In the genomic region with DNA sequence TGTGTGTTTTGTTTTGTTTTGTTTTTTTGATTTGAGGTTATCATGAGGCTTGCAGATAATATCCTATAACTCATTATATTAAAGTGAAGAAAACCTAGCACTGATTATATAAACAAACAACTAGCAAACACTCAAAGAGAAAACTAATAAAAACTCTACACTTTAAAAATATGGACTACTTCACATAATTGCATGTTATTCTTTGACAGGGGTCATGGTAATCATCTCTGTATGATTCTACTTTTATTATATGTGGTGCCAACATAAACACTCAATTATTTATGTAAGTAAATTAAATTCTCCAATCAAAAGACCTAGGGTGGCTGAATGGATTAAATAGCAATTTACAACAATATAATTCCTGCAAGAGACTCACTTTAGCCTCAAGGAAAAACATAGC, we compare ENCODE assay signal across 23 cellular contexts. TPM values are rescaled to one million over a fixed set of nuclear protein-coding genes. Genes with fewer than 3 reads are reported as not detected.
"Had no signal": no experiment of that assay in that cellular context is flagged by ENCODE, and none has a peak within 500 bp of the region (broad histone marks: within the 10 kb centered on the region; RNA-seq: fewer than 3 reads in every experiment).

No MANE protein-coding gene starts in this region.

- H3K4me1 ChIP-seq: colonic mucosa, foreskin keratinocyte, prostate gland, sigmoid colon, transverse colon, upper lobe of right lung, uterus had no signal

- H3K27me3 ChIP-seq: colonic mucosa, esophagus muscularis mucosa, foreskin keratinocyte, gastroesophageal sphincter, heart left ventricle, hepatocyte, sigmoid colon, transverse colon, upper lobe of right lung, uterus had no signal

- H3K27ac ChIP-seq: colonic mucosa, esophagus muscularis mucosa, foreskin keratinocyte, gastroesophageal sphincter, heart left ventricle, hepatocyte, prostate gland, sigmoid colon, transverse colon, upper lobe of right lung, uterus had no signal

- ATAC-seq: foreskin keratinocyte; gastroesophageal sphincter; heart left ventricle; left lobe of liver; naive thymus-derived CD4-positive, alpha-beta T cell; right cardiac atrium; stimulated activated naive B cell treated with anti-CD40 and anti-IgM and Interleukin-4, amounts not matched to agents 10 μg/mL and 1 μg/mL and 100 μg/mL, for 72 hours; upper lobe of right lung had no signal

- H3K4me3 ChIP-seq: colonic mucosa, esophagus muscularis mucosa, gastroesophageal sphincter, heart left ventricle, hepatocyte, prostate gland, sigmoid colon, transverse colon, upper lobe of right lung, uterus had no signal

- FAIRE-seq: endothelial cell of umbilical vein, kidney had no signal

- H3K36me3 ChIP-seq: colonic mucosa, esophagus muscularis mucosa, gastroesophageal sphincter, heart left ventricle, prostate gland, sigmoid colon, transverse colon, upper lobe of right lung, uterus had no signal

- DNase-seq: colonic mucosa; effector CD8-positive, alpha-beta T cell; foreskin keratinocyte; heart left ventricle; kidney; mesenchymal stem cell; midbrain; naive thymus-derived CD4-positive, alpha-beta T cell; nephron progenitor cell; nucleus accumbens; right cardiac atrium; sigmoid colon; stimulated activated CD4-positive, alpha-beta T cell treated with anti-CD3 and anti-CD28 coated beads, Interleukin-2, amount 100 ng/mL, for 48 hours; stimulated activated naive B cell treated with anti-CD40 and anti-IgM and Interleukin-4, amounts not matched to agents 10 μg/mL and 1 μg/mL and 100 μg/mL, for 72 hours; transverse colon; upper lobe of right lung; uterus had no signal

- H3K9me3 ChIP-seq: colonic mucosa, esophagus muscularis mucosa, gastroesophageal sphincter, heart left ventricle, prostate gland, sigmoid colon, upper lobe of right lung, uterus had no signal

RNA-seq across cellular contexts. Expression of a gene that starts 44.6 kb away (rescaled TPM):
- polyA plus RNA-seq: naive thymus-derived CD4-positive, alpha-beta T cell had no signal
